17 cellular contexts compared by ENCODE assay signal in the genomic region with DNA sequence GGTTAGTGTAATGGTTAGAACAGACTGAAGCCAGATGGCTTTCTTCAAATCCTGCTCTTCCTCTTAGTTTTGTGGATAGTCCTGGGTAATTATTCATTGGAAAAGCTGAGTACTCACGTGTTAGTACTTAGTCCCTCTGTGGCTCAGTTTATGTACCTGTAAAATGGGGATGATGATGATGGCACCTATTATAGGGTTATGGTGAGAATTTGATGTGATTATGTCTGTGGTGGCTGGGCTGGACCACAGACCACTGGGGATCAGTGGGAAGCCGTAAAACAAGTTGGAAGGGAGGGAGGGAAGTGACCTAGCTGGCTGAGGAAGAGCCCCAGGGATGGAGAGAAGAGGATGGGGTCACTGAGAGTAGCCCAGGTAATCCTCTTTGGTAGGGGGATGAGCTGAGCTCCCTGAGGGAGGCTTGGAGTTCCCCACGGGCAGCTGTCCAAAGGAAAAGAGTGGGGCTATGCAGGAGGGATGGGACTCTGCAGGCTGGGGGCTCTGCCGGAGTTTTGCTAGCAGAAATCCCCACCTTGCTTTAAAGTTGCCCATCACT. TPM values are rescaled to one million over a fixed set of nuclear protein-coding genes. Genes with fewer than 3 reads are reported as not detected.
DNase-seq lines count a peak whose midpoint lies in the region; ATAC-seq and TF ChIP-seq lines count a peak whose summit lies in the region.
"Had no signal": no experiment of that assay in that cellular context is flagged by ENCODE, and none has a peak within 500 bp of the region (broad histone marks: within the 10 kb centered on the region; RNA-seq: fewer than 3 reads in every experiment).

No MANE protein-coding gene starts in this region.

- H3K4me1 Mint-ChIP-seq in natural killer cell treated with Interleukin-12 subunit alpha and Interleukin-12 subunit beta and Interleukin-15 and Interleukin-18, amount 100 ng/mL, for 72 hours (ENCODE audit: low read depth in 2 of 2), result peaks cover 0 to 9% of the 10 kb centered on the region in 2 donors
- H3K4me1 Mint-ChIP-seq: CD4-positive, CD25-positive, alpha-beta regulatory T cell had no signal

- TF ChIP-seq EP300 in esophagus muscularis mucosa (IDR thresholded peaks at IDR 0.05), result no peak

- H3K4me1 ChIP-seq in heart left ventricle, result peaks cover 15 to 97% (median 81%) of the 10 kb centered on the region in 12 donors
- H3K4me1 ChIP-seq in esophagus muscularis mucosa, result peaks cover 89 to 100% (median 98%) of the 10 kb centered on the region in 4 donors
- H3K4me1 ChIP-seq in prostate gland (replicated peaks), result peaks cover 12% of the 10 kb centered on the region
- peaks cover 26 to 52% of the 10 kb centered on the region in 2 donors for H3K4me1 ChIP-seq in uterus

- H3K36me3 Mint-ChIP-seq in natural killer cell treated with Interleukin-12 subunit alpha and Interleukin-12 subunit beta and Interleukin-15 and Interleukin-18, amount 100 ng/mL, for 72 hours, result no peaks in the 10 kb centered on the region
- H3K36me3 Mint-ChIP-seq: activated naive CD4-positive, alpha-beta T cell treated with anti-CD3 and anti-CD28 coated beads, Interleukin-2, amount 50 U/mL, for 72 hours; CD4-positive, CD25-positive, alpha-beta regulatory T cell had no signal

- H3K27ac Mint-ChIP-seq in natural killer cell treated with Interleukin-12 subunit alpha and Interleukin-12 subunit beta and Interleukin-15 and Interleukin-18, amount 100 ng/mL, for 72 hours, result no peak overlapping the region
- H3K27ac Mint-ChIP-seq: CD4-positive, CD25-positive, alpha-beta regulatory T cell had no signal

- no peak for ATAC-seq in heart left ventricle
- ATAC-seq in left ventricle myocardium superior, result no peak
- ATAC-seq in natural killer cell treated with Interleukin-12 subunit alpha and Interleukin-12 subunit beta and Interleukin-15 and Interleukin-18, amount 100 ng/mL, for 72 hours, result no peak
- ATAC-seq in GM19328 (IDR thresholded peaks at IDR 0.05; ENCODE audit: unreplicated experiment), result no peak
- ATAC-seq: left colon had no signal

- intact Hi-C loops in heart left ventricle (cut with DNase I) (loop anchor here in 1 of 10 donors (2.0 kb wide), 1 partner anchor 17 kb away; no protein-coding TSS in a partner anchor), left ventricle myocardium superior (cut with micrococcal nuclease) (no loop called here), esophagus muscularis mucosa (cut with DNase I) (no loop called here), prostate gland (cut with DNase I) (no loop called here), uterus (cut with DNase I; ENCODE audit: low total_unique reads) (no loop called here)

- H3K36me3 ChIP-seq in heart left ventricle (peaks cover 0 to 10% (median 0%) of the 10 kb centered on the region in 9 donors), esophagus muscularis mucosa (no peaks in the 10 kb centered on the region), prostate gland (no peaks in the 10 kb centered on the region), uterus (no peaks in the 10 kb centered on the region)

- no peaks in the 10 kb centered on the region for H3K27me3 Mint-ChIP-seq in natural killer cell treated with Interleukin-12 subunit alpha and Interleukin-12 subunit beta and Interleukin-15 and Interleukin-18, amount 100 ng/mL, for 72 hours
- H3K27me3 Mint-ChIP-seq: CD4-positive, CD25-positive, alpha-beta regulatory T cell had no signal

- H3K27ac ChIP-seq in heart left ventricle, result peak overlapping the region in 7 of 12 donors; percentile 14 to 99 (median 46)
- peak overlapping the region; percentile 94 to 100 (median 97) for H3K27ac ChIP-seq in esophagus muscularis mucosa (replicated peaks in 1 of 4)
- peak overlapping the region; percentile 44 to 85 for H3K27ac ChIP-seq in prostate gland
- H3K27ac ChIP-seq in uterus, result peak overlapping the region; percentile 93 to 98
- no peak overlapping the region for H3K27ac ChIP-seq in caudate nucleus (ENCODE audit: low read depth, low read length)

- H3K27me3 ChIP-seq in heart left ventricle, result no peaks in the 10 kb centered on the region
- no peaks in the 10 kb centered on the region for H3K27me3 ChIP-seq in esophagus muscularis mucosa
- H3K27me3 ChIP-seq in prostate gland (replicated peaks; ENCODE audit: insufficient read depth), result no peaks in the 10 kb centered on the region
- no peaks in the 10 kb centered on the region for H3K27me3 ChIP-seq in uterus

- no peaks in the 10 kb centered on the region for H3K9me3 Mint-ChIP-seq in natural killer cell treated with Interleukin-12 subunit alpha and Interleukin-12 subunit beta and Interleukin-15 and Interleukin-18, amount 100 ng/mL, for 72 hours
- H3K9me3 Mint-ChIP-seq: activated naive CD4-positive, alpha-beta T cell treated with anti-CD3 and anti-CD28 coated beads, Interleukin-2, amount 50 U/mL, for 72 hours had no signal

- TF ChIP-seq CTCF in heart left ventricle (IDR thresholded peaks at IDR 0.05) (no peak), esophagus muscularis mucosa (IDR thresholded peaks at IDR 0.05) (no peak), prostate gland (IDR thresholded peaks at IDR 0.05) (no peak), uterus (IDR thresholded peaks at IDR 0.05) (no peak)

- DNase-seq in heart left ventricle, result no peak
- no peak for DNase-seq in left ventricle myocardium superior
- no peak for DNase-seq in esophagus muscularis mucosa (ENCODE audit: extremely low spot score)
- no peak for DNase-seq in prostate gland (ENCODE audit: low spot score)
- no peak for DNase-seq in uterus
- DNase-seq in natural killer cell treated with Interleukin-12 subunit alpha and Interleukin-12 subunit beta and Interleukin-15 and Interleukin-18, amount 100 ng/mL, for 72 hours (ENCODE audit: low spot score), result no peak
- no peak for DNase-seq in caudate nucleus (lab: John Stamatoyannopoulos, UW)
- DNase-seq: activated T-cell treated with anti-CD3 and anti-CD28 coated beads for 4 hours; CD4-positive, CD25-positive, alpha-beta regulatory T cell; effector CD4-positive, alpha-beta T cell; KBM-7; left colon; NCI-H1048; NCI-H748 treated with DMSO at 0.1 percent for 48 hours had no signal

- TF ChIP-seq POLR2A in heart left ventricle (IDR thresholded peaks at IDR 0.05) (no peak), esophagus muscularis mucosa (IDR thresholded peaks at IDR 0.05; ENCODE audit: low read depth) (no peak), prostate gland (IDR thresholded peaks at IDR 0.05) (no peak), uterus (IDR thresholded peaks at IDR 0.05) (no peak)

- H3K4me3 ChIP-seq in heart left ventricle, result no peak overlapping the region
- no peak overlapping the region for H3K4me3 ChIP-seq in esophagus muscularis mucosa
- no peak overlapping the region for H3K4me3 ChIP-seq in prostate gland
- H3K4me3 ChIP-seq in uterus, result no peak overlapping the region

- 58 to 76% (median 70%) methylated on average over 4 of the region's 4 CpGs for WGBS in heart left ventricle, 4 donors
- WGBS in esophagus muscularis mucosa, result 35% methylated on average over 4 of the region's 4 CpGs
- 60% methylated on average over 4 of the region's 4 CpGs for WGBS in prostate gland

- H3K4me3 Mint-ChIP-seq in natural killer cell treated with Interleukin-12 subunit alpha and Interleukin-12 subunit beta and Interleukin-15 and Interleukin-18, amount 100 ng/mL, for 72 hours, result no peak overlapping the region
- H3K4me3 Mint-ChIP-seq: CD4-positive, CD25-positive, alpha-beta regulatory T cell had no signal

- H3K9me3 ChIP-seq in heart left ventricle, result no peaks in the 10 kb centered on the region
- H3K9me3 ChIP-seq in esophagus muscularis mucosa, result no peaks in the 10 kb centered on the region
- no peaks in the 10 kb centered on the region for H3K9me3 ChIP-seq in prostate gland
- H3K9me3 ChIP-seq in uterus, result no peaks in the 10 kb centered on the region

RNA-seq across cellular contexts. Expression of gene ARHGEF17, which starts 19.8 kb away (rescaled TPM):
- 10 to 100 TPM; 47.0 to 83.9 (median 56.5) TPM for total RNA-seq in heart left ventricle
- polyA plus RNA-seq in heart left ventricle, result 10 to 100 TPM; 27.5 to 60.0 TPM
- total RNA-seq in left ventricle myocardium superior, result 52.0 TPM
- 100 to 1,000 TPM in 3 of 4 donors, 10 to 100 TPM in 1; 82.8 to 196 (median 122) TPM for total RNA-seq in esophagus muscularis mucosa
- total RNA-seq in prostate gland, result 10 to 100 TPM; 34.0 to 66.9 TPM
- 100 to 1,000 TPM in 1 of 4 donors, 10 to 100 TPM in 3; 17.9 to 174 (median 58.6) TPM for total RNA-seq in uterus
- under 1 TPM in 1 of 2 donors, not detected in 1; 0.95 TPM for total RNA-seq in natural killer cell treated with Interleukin-12 subunit alpha and Interleukin-12 subunit beta and Interleukin-15 and Interleukin-18, amount 100 ng/mL, for 72 hours
- polyA plus RNA-seq: CD4-positive, CD25-positive, alpha-beta regulatory T cell had no signal

RNA-seq across cellular contexts. Expression of gene RELT, which starts 48.3 kb away (rescaled TPM):
- total RNA-seq in heart left ventricle, result 10 to 100 TPM in 1 of 9 donors, 1 to 10 TPM in 8; 1.0 to 13.9 (median 2.6) TPM
- polyA plus RNA-seq in heart left ventricle, result 1 to 10 TPM; 1.3 to 7.5 TPM
- total RNA-seq in left ventricle myocardium superior, result 1.8 TPM
- 1 to 10 TPM; 1.2 to 7.8 (median 2.2) TPM for total RNA-seq in esophagus muscularis mucosa
- total RNA-seq in prostate gland, result 10 to 100 TPM in 1 of 2 donors, under 1 TPM in 1; 0.96 to 10.3 TPM
- total RNA-seq in uterus, result 1 to 10 TPM in 2 of 4 donors, under 1 TPM in 1, not detected in 1; 0.29 to 5.8 (median 3.3) TPM
- total RNA-seq in natural killer cell treated with Interleukin-12 subunit alpha and Interleukin-12 subunit beta and Interleukin-15 and Interleukin-18, amount 100 ng/mL, for 72 hours, result 10 to 100 TPM; 46.5 to 58.0 TPM

RNA-seq across cellular contexts. Expression of gene P2RY6, which starts 55.8 kb away (rescaled TPM):
- total RNA-seq in heart left ventricle (10 to 100 TPM in 1 of 9 donors, 1 to 10 TPM in 7, under 1 TPM in 1; 0.56 to 17.7 (median 2.0) TPM), left ventricle myocardium superior (1.5 TPM), esophagus muscularis mucosa (1 to 10 TPM; 1.6 to 4.8 (median 2.4) TPM), prostate gland (1 to 10 TPM in 1 of 2 donors, under 1 TPM in 1; 0.64 to 3.5 TPM), uterus (1 to 10 TPM in 1 of 4 donors, under 1 TPM in 1, not detected in 2; 0.76 to 1.0 TPM)
- 1 to 10 TPM; 1.2 to 2.3 TPM for polyA plus RNA-seq in heart left ventricle
- not detected for total RNA-seq in natural killer cell treated with Interleukin-12 subunit alpha and Interleukin-12 subunit beta and Interleukin-15 and Interleukin-18, amount 100 ng/mL, for 72 hours
- total RNA-seq: activated naive CD4-positive, alpha-beta T cell treated with anti-CD3 and anti-CD28 coated beads, Interleukin-2, amount 50 U/mL, for 72 hours; bronchial epithelial cell; CD4-positive, CD25-positive, alpha-beta regulatory T cell had no signal
- polyA plus RNA-seq: CD4-positive, CD25-positive, alpha-beta regulatory T cell had no signal

Comparison
In these comparisons a context has a peak if more than half of its experiments do, and no peak if none do; other contexts are left out.
1. RNA of gene ARHGEF17, which starts 19.8 kb away (total RNA-seq): 82.8 to 196 TPM in esophagus muscularis mucosa, 17.9 to 174 TPM in uterus, 34.0 to 66.9 TPM in prostate gland, 47.0 to 83.9 TPM in heart left ventricle and 52.0 TPM in left ventricle myocardium superior (single experiment); 0.95 TPM in natural killer cell treated with Interleukin-12 subunit alpha and Interleukin-12 subunit beta and Interleukin-15 and Interleukin-18, amount 100 ng/mL, for 72 hours; every median in the first group is over 4 times any median in the second.